Comparison of ENCODE assay signal across 6 cellular contexts in genomic region chr17:45492156-45492555, GRCh38. TPM values are rescaled to one million over a fixed set of nuclear protein-coding genes. Genes with fewer than 3 reads are reported as not detected.
DNase-seq lines count a peak whose midpoint lies in the region; ATAC-seq, FAIRE-seq and TF ChIP-seq lines count a peak whose summit lies in the region.
"Not testable (repeated sequence)": the region's sequence is repeated elsewhere in the genome, so short reads cannot be mapped to it uniquely, and the experiment has no call there.

No MANE protein-coding gene starts in this region.

- in situ Hi-C loops in HepG2 (cut with HindIII; ENCODE audit: extremely low pct_ligation_motif_present, low pct_unique_long_range_greater_than_20kb), result not testable (repeated sequence)

- H3K9me3 ChIP-seq in HepG2 (ENCODE audit: low read length), result not testable (repeated sequence)

- intact Hi-C loops in activated T-helper 1 cell treated with anti-CD3 and anti-CD28 coated beads, Interleukin-12 subunit alpha, Interleukin-12 subunit beta, Interleukin-2, Interleukin-4 antibody, amounts not matched to agents 30 ng/mL and 10 ng/mL and 1 ng/mL, durations not matched to agents 14 hours and 24 hours and 36 hours (cut with micrococcal nuclease), result loop anchor here (10.0 kb wide), 1 partner anchor 67 kb away; no protein-coding TSS in a partner anchor
- intact Hi-C loops in activated T-helper 2 cell treated with anti-CD3 and anti-CD28 coated beads, Interferon-gamma antibody, Interleukin-2, Interleukin-4, amounts not matched to agents 10 μg/mL and 5 μg/mL and 100 μg/mL, durations not matched to agents 14 hours and 24 hours and 36 hours (cut with micrococcal nuclease); HepG2 (cut with micrococcal nuclease; ENCODE audit: unreplicated experiment): not testable (repeated sequence)

- H2AFZ ChIP-seq in HepG2 (ENCODE audit: low read length), result not testable (repeated sequence)

- H3K4me1 Mint-ChIP-seq in activated T-helper 1 cell treated with anti-CD3 and anti-CD28 coated beads, Interleukin-12 subunit alpha, Interleukin-12 subunit beta, Interleukin-2, Interleukin-4 antibody, amounts not matched to agents 30 ng/mL and 10 ng/mL and 1 ng/mL, durations not matched to agents 14 hours and 24 hours and 36 hours (ENCODE audit: low read depth), result peaks cover 27% of the 10 kb centered on the region
- peaks cover 19% of the 10 kb centered on the region for H3K4me1 Mint-ChIP-seq in activated T-helper 2 cell treated with anti-CD3 and anti-CD28 coated beads, Interferon-gamma antibody, Interleukin-2, Interleukin-4, amounts not matched to agents 10 μg/mL and 5 μg/mL and 100 μg/mL, durations not matched to agents 14 hours and 24 hours and 36 hours (ENCODE audit: low read depth)
- H3K4me1 Mint-ChIP-seq in neural crest cell, result peaks cover 19% of the 10 kb centered on the region
- peaks cover 13% of the 10 kb centered on the region for H3K4me1 Mint-ChIP-seq in type B pancreatic cell (ENCODE audit: unreplicated experiment)

- H3K27me3 Mint-ChIP-seq in activated T-helper 1 cell treated with anti-CD3 and anti-CD28 coated beads, Interleukin-12 subunit alpha, Interleukin-12 subunit beta, Interleukin-2, Interleukin-4 antibody, amounts not matched to agents 30 ng/mL and 10 ng/mL and 1 ng/mL, durations not matched to agents 14 hours and 24 hours and 36 hours (ENCODE audit: insufficient read depth); activated T-helper 2 cell treated with anti-CD3 and anti-CD28 coated beads, Interferon-gamma antibody, Interleukin-2, Interleukin-4, amounts not matched to agents 10 μg/mL and 5 μg/mL and 100 μg/mL, durations not matched to agents 14 hours and 24 hours and 36 hours (ENCODE audit: low read depth); neural crest cell (ENCODE audit: low read depth); type B pancreatic cell: not testable (repeated sequence)

- not testable (repeated sequence) for H3K79me2 ChIP-seq in HepG2 (ENCODE audit: insufficient read depth, low read length)

- not testable (repeated sequence) for TF ChIP-seq CTCF in HepG2 (CRISPR knock-in tag; IDR thresholded peaks at IDR 0.05); neural crest cell (conservative IDR thresholded peaks at IDR 0.05); type B pancreatic cell (conservative IDR thresholded peaks at IDR 0.05)

- TF ChIP-seq EP300 in HepG2 (IDR thresholded peaks at IDR 0.05; ENCODE audit: low read depth in 2 of 2, low read length in 2 of 2); HepG2 (CRISPR knock-in tag; IDR thresholded peaks at IDR 0.05; ENCODE audit: borderline replicate concordance): not testable (repeated sequence)

- peaks cover 24% of the 10 kb centered on the region for H3K4me1 ChIP-seq in HepG2 (ENCODE audit: insufficient read depth, low read length)

- DNase-seq in HTR-8/SVneo (ENCODE audit: insufficient read length, low spot score); activated T-helper 1 cell treated with anti-CD3 and anti-CD28 coated beads, Interleukin-12 subunit alpha, Interleukin-12 subunit beta, Interleukin-2, Interleukin-4 antibody, amounts not matched to agents 30 ng/mL and 10 ng/mL and 1 ng/mL, durations not matched to agents 14 hours and 24 hours and 36 hours (ENCODE audit: low spot score); activated T-helper 2 cell treated with anti-CD3 and anti-CD28 coated beads, Interferon-gamma antibody, Interleukin-2, Interleukin-4, amounts not matched to agents 10 μg/mL and 5 μg/mL and 100 μg/mL, durations not matched to agents 14 hours and 24 hours and 36 hours (ENCODE audit: low spot score); neural crest cell (ENCODE audit: low read depth, low spot score); type B pancreatic cell (ENCODE audit: extremely low spot score, unreplicated experiment): not testable (repeated sequence)
- peak; percentile 36 for DNase-seq in HepG2 (ENCODE audit: low spot score)

- peak overlapping the region in 1 of 3 experiments; percentile 40; a peak in 2 of 6 replicates for H3K4me3 ChIP-seq in HepG2 (replicated peaks in 1 of 3; ENCODE audit: insufficient read depth in 1 of 3, low read depth in 2 of 3, low read length in 3 of 3)

- H3K9me3 Mint-ChIP-seq in activated T-helper 1 cell treated with anti-CD3 and anti-CD28 coated beads, Interleukin-12 subunit alpha, Interleukin-12 subunit beta, Interleukin-2, Interleukin-4 antibody, amounts not matched to agents 30 ng/mL and 10 ng/mL and 1 ng/mL, durations not matched to agents 14 hours and 24 hours and 36 hours; activated T-helper 2 cell treated with anti-CD3 and anti-CD28 coated beads, Interferon-gamma antibody, Interleukin-2, Interleukin-4, amounts not matched to agents 10 μg/mL and 5 μg/mL and 100 μg/mL, durations not matched to agents 14 hours and 24 hours and 36 hours; neural crest cell; type B pancreatic cell: not testable (repeated sequence)

- not testable (repeated sequence) for H3K27ac ChIP-seq in HepG2 (ENCODE audit: extremely low read length, insufficient read depth, low read length)

- CTCF ChIA-PET in HepG2 (lab: Yijun Ruan, JAX; ENCODE audit: low intra/inter-chr PET ratio, low total read pairs), result not testable (repeated sequence)

- TF ChIP-seq RAD21 in HepG2 (CRISPR knock-in tag; IDR thresholded peaks at IDR 0.05), result not testable (repeated sequence)

- TF ChIP-seq POLR2A in HepG2 (IDR thresholded peaks at IDR 0.05; ENCODE audit: insufficient read depth in 1 of 2, low read depth in 2 of 2, low read length in 2 of 2), result not testable (repeated sequence)

- WGBS in HepG2 (ENCODE audit: low lambda C conversion rate), result 2% methylated on average over 4 of the region's 4 CpGs

- peak overlapping the region; percentile 96 for H3K4me2 ChIP-seq in HepG2 (ENCODE audit: low read depth, low read length)

- peak; percentile 44 for FAIRE-seq in HTR-8/SVneo (lab: Jason Lieb, UNC)
- peak; percentile 83 for FAIRE-seq in HepG2 (lab: Jason Lieb, UNC)

- not testable (repeated sequence) for H3K36me3 ChIP-seq in HepG2 (replicated peaks in 1 of 2; ENCODE audit: control insufficient read depth in 1 of 2, insufficient read depth in 2 of 2, low read length in 2 of 2)

- H3K36me3 Mint-ChIP-seq in activated T-helper 1 cell treated with anti-CD3 and anti-CD28 coated beads, Interleukin-12 subunit alpha, Interleukin-12 subunit beta, Interleukin-2, Interleukin-4 antibody, amounts not matched to agents 30 ng/mL and 10 ng/mL and 1 ng/mL, durations not matched to agents 14 hours and 24 hours and 36 hours (ENCODE audit: low read depth); activated T-helper 2 cell treated with anti-CD3 and anti-CD28 coated beads, Interferon-gamma antibody, Interleukin-2, Interleukin-4, amounts not matched to agents 10 μg/mL and 5 μg/mL and 100 μg/mL, durations not matched to agents 14 hours and 24 hours and 36 hours (ENCODE audit: low read depth); neural crest cell (ENCODE audit: low read depth); type B pancreatic cell: not testable (repeated sequence)

- H3K4me3 Mint-ChIP-seq in activated T-helper 1 cell treated with anti-CD3 and anti-CD28 coated beads, Interleukin-12 subunit alpha, Interleukin-12 subunit beta, Interleukin-2, Interleukin-4 antibody, amounts not matched to agents 30 ng/mL and 10 ng/mL and 1 ng/mL, durations not matched to agents 14 hours and 24 hours and 36 hours, result peak overlapping the region; percentile 15
- peak overlapping the region; percentile 26 for H3K4me3 Mint-ChIP-seq in activated T-helper 2 cell treated with anti-CD3 and anti-CD28 coated beads, Interferon-gamma antibody, Interleukin-2, Interleukin-4, amounts not matched to agents 10 μg/mL and 5 μg/mL and 100 μg/mL, durations not matched to agents 14 hours and 24 hours and 36 hours (ENCODE audit: low read depth)
- H3K4me3 Mint-ChIP-seq in neural crest cell (peak overlapping the region; percentile 54), type B pancreatic cell (peak overlapping the region; percentile 11)

- not testable (repeated sequence) for H4K20me1 ChIP-seq in HepG2 (ENCODE audit: insufficient read depth, low read length)

- not testable (repeated sequence) for H3K27ac Mint-ChIP-seq in activated T-helper 1 cell treated with anti-CD3 and anti-CD28 coated beads, Interleukin-12 subunit alpha, Interleukin-12 subunit beta, Interleukin-2, Interleukin-4 antibody, amounts not matched to agents 30 ng/mL and 10 ng/mL and 1 ng/mL, durations not matched to agents 14 hours and 24 hours and 36 hours; activated T-helper 2 cell treated with anti-CD3 and anti-CD28 coated beads, Interferon-gamma antibody, Interleukin-2, Interleukin-4, amounts not matched to agents 10 μg/mL and 5 μg/mL and 100 μg/mL, durations not matched to agents 14 hours and 24 hours and 36 hours; neural crest cell (ENCODE audit: unreplicated experiment); type B pancreatic cell

- H3K9ac ChIP-seq in HepG2 (ENCODE audit: insufficient read depth, low read depth, low read length), result not testable (repeated sequence)

- not testable (repeated sequence) for H3K27me3 ChIP-seq in HepG2 (ENCODE audit: control insufficient read depth in 1 of 2, insufficient read depth in 2 of 2, low read length in 2 of 2)

- BruUV-seq in HepG2 (replicated peaks; lab: Mats Ljungman, UMichigan), result not testable (repeated sequence)

- POLR2A ChIA-PET in HepG2 (lab: Yijun Ruan, JAX), result not testable (repeated sequence)

- peak; percentile 42 for ATAC-seq in HepG2

RNA-seq across cellular contexts. Expression of gene PLEKHM1, which starts 1.6 kb away (rescaled TPM):
- total RNA-seq in activated T-helper 1 cell treated with anti-CD3 and anti-CD28 coated beads, Interleukin-12 subunit alpha, Interleukin-12 subunit beta, Interleukin-2, Interleukin-4 antibody, amounts not matched to agents 30 ng/mL and 10 ng/mL and 1 ng/mL, durations not matched to agents 14 hours and 24 hours and 36 hours, result 35.6 and 42.6 TPM in 2 replicates
- total RNA-seq in activated T-helper 2 cell treated with anti-CD3 and anti-CD28 coated beads, Interferon-gamma antibody, Interleukin-2, Interleukin-4, amounts not matched to agents 10 μg/mL and 5 μg/mL and 100 μg/mL, durations not matched to agents 14 hours and 24 hours and 36 hours, result 33.1 and 38.9 TPM in 2 replicates
- total RNA-seq in HepG2 (2016; rRNA removed; fragmentation: Illumina TruSeq; extraction: Trizol), result 7.1 and 7.6 TPM in 2 replicates
- total RNA-seq in HepG2 (2016; cell fraction: cytosol; rRNA removed; fragmentation: Illumina TruSeq; extraction: Trizol; ENCODE audit: low read depth), result 48.6 and 52.8 TPM in 2 replicates
- 6.8 and 8.8 TPM in 2 replicates for total RNA-seq in HepG2 (2016; cell fraction: insoluble cytoplasmic fraction; rRNA removed; fragmentation: Illumina TruSeq; extraction: Trizol)
- 15.5 and 18.1 TPM in 2 replicates for total RNA-seq in HepG2 (2016; cell fraction: membrane; rRNA removed; fragmentation: Illumina TruSeq; extraction: Trizol)
- 8.8 and 9.0 TPM in 2 replicates for total RNA-seq in HepG2 (2016; cell fraction: nucleus; rRNA removed; fragmentation: Illumina TruSeq; extraction: Trizol)
- 13.5 and 14.6 TPM in 2 replicates for polyA plus RNA-seq in HepG2 (2011; rRNA removed)
- polyA plus RNA-seq in HepG2 (2011; cell fraction: cytosol; rRNA removed), result 5.3 and 7.9 TPM in 2 replicates
- 24.7 and 25.8 TPM in 2 replicates for polyA plus RNA-seq in HepG2 (2011; cell fraction: nucleus; rRNA removed)
- 5.7 and 11.4 TPM in 2 replicates for polyA plus RNA-seq in HepG2 (2012)
- 0.94 and 1.7 TPM in 2 replicates for polyA plus RNA-seq in HepG2 (2016; cell fraction: cytosol; fragmentation: Illumina TruSeq; extraction: Trizol; ENCODE audit: low read depth)
- polyA plus RNA-seq in HepG2 (2016; cell fraction: insoluble cytoplasmic fraction; fragmentation: Illumina TruSeq; extraction: Trizol; ENCODE audit: low read depth), result 4.7 and 7.1 TPM in 2 replicates
- polyA plus RNA-seq in HepG2 (2016; cell fraction: membrane; fragmentation: Illumina TruSeq; extraction: Trizol; ENCODE audit: low read depth), result 3.2 and 3.4 TPM in 2 replicates
- polyA plus RNA-seq in HepG2 (2016; cell fraction: nucleus; fragmentation: Illumina TruSeq; extraction: Trizol; ENCODE audit: insufficient read depth, low read depth), result 12.1 and 12.9 TPM in 2 replicates
- 64.3 and 116 TPM in 2 replicates for polyA minus RNA-seq in HepG2 (2011; rRNA and poly(A)+ RNA removed; ENCODE audit: low replicate concordance)
- polyA minus RNA-seq in HepG2 (2011; cell fraction: cytosol; rRNA and poly(A)+ RNA removed), result 15.4 and 23.1 TPM in 2 replicates
- polyA minus RNA-seq in HepG2 (2011; cell fraction: nucleus; rRNA and poly(A)+ RNA removed), result 22.1 and 31.3 TPM in 2 replicates
- 19.5 and 25.0 TPM in 2 replicates for total RNA-seq in neural crest cell
- total RNA-seq in type B pancreatic cell (ENCODE audit: low replicate concordance), result 42.1 and 63.1 TPM in 2 replicates

RNA-seq across cellular contexts. Expression of gene ARHGAP27, which starts 59.5 kb away (rescaled TPM):
- total RNA-seq in activated T-helper 1 cell treated with anti-CD3 and anti-CD28 coated beads, Interleukin-12 subunit alpha, Interleukin-12 subunit beta, Interleukin-2, Interleukin-4 antibody, amounts not matched to agents 30 ng/mL and 10 ng/mL and 1 ng/mL, durations not matched to agents 14 hours and 24 hours and 36 hours, result 47.9 and 59.1 TPM in 2 replicates
- total RNA-seq in activated T-helper 2 cell treated with anti-CD3 and anti-CD28 coated beads, Interferon-gamma antibody, Interleukin-2, Interleukin-4, amounts not matched to agents 10 μg/mL and 5 μg/mL and 100 μg/mL, durations not matched to agents 14 hours and 24 hours and 36 hours, result 50.7 and 58.0 TPM in 2 replicates
- total RNA-seq in HepG2 (2016; rRNA removed; fragmentation: Illumina TruSeq; extraction: Trizol), result 7.8 and 18.9 TPM in 2 replicates
- total RNA-seq in HepG2 (2016; cell fraction: cytosol; rRNA removed; fragmentation: Illumina TruSeq; extraction: Trizol; ENCODE audit: low read depth), result 4.4 and 4.5 TPM in 2 replicates
- total RNA-seq in HepG2 (2016; cell fraction: insoluble cytoplasmic fraction; rRNA removed; fragmentation: Illumina TruSeq; extraction: Trizol), result 6.7 and 19.6 TPM in 2 replicates
- 5.4 and 5.6 TPM in 2 replicates for total RNA-seq in HepG2 (2016; cell fraction: membrane; rRNA removed; fragmentation: Illumina TruSeq; extraction: Trizol)
- 23.4 and 28.4 TPM in 2 replicates for total RNA-seq in HepG2 (2016; cell fraction: nucleus; rRNA removed; fragmentation: Illumina TruSeq; extraction: Trizol)
- polyA plus RNA-seq in HepG2 (2011; rRNA removed), result 15.5 and 20.0 TPM in 2 replicates
- polyA plus RNA-seq in HepG2 (2011; cell fraction: cytosol; rRNA removed), result 5.4 and 8.7 TPM in 2 replicates
- polyA plus RNA-seq in HepG2 (2011; cell fraction: nucleus; rRNA removed), result 141 and 178 TPM in 2 replicates
- 6.9 and 8.4 TPM in 2 replicates for polyA plus RNA-seq in HepG2 (2012)
- 1.1 and 1.5 TPM in 2 replicates for polyA plus RNA-seq in HepG2 (2016; cell fraction: cytosol; fragmentation: Illumina TruSeq; extraction: Trizol; ENCODE audit: low read depth)
- 8.6 and 9.5 TPM in 2 replicates for polyA plus RNA-seq in HepG2 (2016; cell fraction: insoluble cytoplasmic fraction; fragmentation: Illumina TruSeq; extraction: Trizol; ENCODE audit: low read depth)
- polyA plus RNA-seq in HepG2 (2016; cell fraction: membrane; fragmentation: Illumina TruSeq; extraction: Trizol; ENCODE audit: low read depth), result 2.5 and 2.7 TPM in 2 replicates
- 67.3 and 73.4 TPM in 2 replicates for polyA plus RNA-seq in HepG2 (2016; cell fraction: nucleus; fragmentation: Illumina TruSeq; extraction: Trizol; ENCODE audit: insufficient read depth, low read depth)
- polyA minus RNA-seq in HepG2 (2011; rRNA and poly(A)+ RNA removed; ENCODE audit: low replicate concordance), result 17.3 and 32.8 TPM in 2 replicates
- polyA minus RNA-seq in HepG2 (2011; cell fraction: cytosol; rRNA and poly(A)+ RNA removed), result 4.6 and 4.8 TPM in 2 replicates
- polyA minus RNA-seq in HepG2 (2011; cell fraction: nucleus; rRNA and poly(A)+ RNA removed), result 26.1 and 28.0 TPM in 2 replicates
- total RNA-seq in neural crest cell, result 1.4 and 2.5 TPM in 2 replicates
- total RNA-seq in type B pancreatic cell (ENCODE audit: low replicate concordance), result 26.8 and 56.2 TPM in 2 replicates
